25 cellular contexts compared by ENCODE assay signal in the genomic region with DNA sequence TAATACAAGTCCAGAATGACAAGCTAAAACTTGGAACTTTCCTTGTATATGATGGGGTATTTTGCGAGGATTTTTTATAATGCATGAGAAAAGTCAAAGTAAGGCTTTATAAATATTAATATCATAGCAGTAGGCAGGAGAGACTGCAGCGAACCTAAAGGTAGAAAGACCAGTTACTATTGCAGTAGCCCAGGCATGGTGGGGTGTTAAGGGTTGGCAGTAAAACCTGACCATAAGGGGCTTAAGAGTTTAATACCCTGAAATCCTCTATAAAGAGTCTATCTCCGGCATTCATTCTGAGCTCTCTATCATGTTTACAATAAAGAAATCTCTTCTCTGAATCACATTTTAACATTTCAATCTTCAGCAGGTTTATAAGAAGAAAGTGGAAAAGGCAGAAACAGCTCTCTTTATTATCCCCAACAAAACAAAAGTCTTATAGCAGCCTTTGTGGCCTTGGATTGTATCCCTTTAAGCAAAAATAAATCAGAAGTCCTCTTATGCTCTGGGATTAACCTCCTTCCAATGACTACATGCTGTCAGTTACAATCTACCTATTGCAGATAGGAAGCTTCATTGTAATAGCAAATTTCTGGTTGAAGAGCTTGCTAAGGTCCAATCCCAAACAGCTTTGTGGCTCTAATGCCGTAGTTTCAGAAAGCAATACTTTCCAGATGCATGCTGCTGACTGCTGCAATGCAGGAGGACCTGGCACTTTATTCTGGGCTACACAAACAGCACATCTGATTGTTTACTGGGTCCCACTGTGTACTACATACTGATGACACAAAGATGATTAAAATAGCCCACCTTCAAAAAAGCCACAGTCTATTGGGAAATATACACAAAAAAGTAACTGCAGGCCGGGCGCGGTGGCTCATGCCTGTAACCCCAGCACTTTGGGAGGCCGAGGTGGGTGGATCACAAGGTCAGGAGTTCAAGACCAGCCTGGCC. TPM values are rescaled to one million over a fixed set of nuclear protein-coding genes. Genes with fewer than 3 reads are reported as not detected.
A peak's percentile ranks its signal among the peaks of the same experiment; 100 is the strongest.
DNase-seq lines count a peak whose midpoint lies in the region; ATAC-seq and TF ChIP-seq lines count a peak whose summit lies in the region.
"Had no signal": no experiment of that assay in that cellular context is flagged by ENCODE, and none has a peak within 500 bp of the region (broad histone marks: within the 10 kb centered on the region; RNA-seq: fewer than 3 reads in every experiment).

No MANE protein-coding gene starts in this region.

- H3K4me3 ChIP-seq in cardiac muscle cell (no peak overlapping the region), neural progenitor cell (no peak overlapping the region)
- H3K4me3 ChIP-seq: breast epithelium, coronary artery, MG63 had no signal

- H3K36me3 Mint-ChIP-seq in neural progenitor cell, result peaks cover 2% of the 10 kb centered on the region
- peaks cover 2% of the 10 kb centered on the region for H3K36me3 Mint-ChIP-seq in activated CD8-positive, alpha-beta T cell treated with anti-CD3 and anti-CD28 coated beads for 36 hours (ENCODE audit: low read depth)
- H3K36me3 Mint-ChIP-seq: natural killer cell treated with Interleukin-12 subunit alpha and Interleukin-12 subunit beta and Interleukin-15 and Interleukin-18, amount 100 ng/mL, for 72 hours had no signal

- H2AFZ ChIP-seq in neural progenitor cell (replicated peaks), result no peak overlapping the region

- H3K4me2 ChIP-seq in neural progenitor cell, result peak overlapping the region; percentile 35
- H3K4me2 ChIP-seq: KMS-11 had no signal

- CTCF ChIA-PET in activated CD8-positive, alpha-beta T cell treated with anti-CD3 and anti-CD28 coated beads for 36 hours (lab: Charles Lee), result interaction anchor here (0.9 to 2.3 kb wide), 4 partner anchors 9 to 23 kb away, joined by 3 to 9 read pairs (median 4); no protein-coding TSS in a partner anchor

- H3K79me2 ChIP-seq in neural progenitor cell (ENCODE audit: low read depth), result peaks cover 93% of the 10 kb centered on the region

- H3K9me3 ChIP-seq in cardiac muscle cell (ENCODE audit: low read depth), result no peaks in the 10 kb centered on the region
- H3K9me3 ChIP-seq in neural progenitor cell (ENCODE audit: low read depth), result no peaks in the 10 kb centered on the region
- H3K9me3 ChIP-seq: breast epithelium, MG63 had no signal

- H3K9me3 Mint-ChIP-seq in neural progenitor cell, result no peaks in the 10 kb centered on the region
- no peaks in the 10 kb centered on the region for H3K9me3 Mint-ChIP-seq in activated CD8-positive, alpha-beta T cell treated with anti-CD3 and anti-CD28 coated beads for 36 hours
- H3K9me3 Mint-ChIP-seq: activated T-helper 17 cell treated with anti-CD3 and anti-CD28 coated beads, Interleukin-2, amount 50 U/mL, for 72 hours; natural killer cell treated with Interleukin-12 subunit alpha and Interleukin-12 subunit beta and Interleukin-15 and Interleukin-18, amount 100 ng/mL, for 72 hours; stimulated activated memory B cell treated with anti-CD40 and anti-IgM and Interleukin-4, amounts not matched to agents 10 μg/mL and 1 μg/mL and 100 μg/mL, for 72 hours had no signal

- TF ChIP-seq CTCF in cardiac muscle cell (IDR thresholded peaks at IDR 0.05; ENCODE audit: low read depth, low read length) (no peak), neural progenitor cell (IDR thresholded peaks at IDR 0.05) (no peak), GM13976 (IDR thresholded peaks at IDR 0.05; ENCODE audit: borderline replicate concordance, control extremely low read depth, extremely low read depth, insufficient read depth, missing control alignments) (no peak)
- no peak for TF ChIP-seq CTCF in activated CD8-positive, alpha-beta T cell treated with anti-CD3 and anti-CD28 coated beads for 36 hours (IDR thresholded peaks at IDR 0.05)

- peak overlapping the region; percentile 63 for H3K27ac Mint-ChIP-seq in neural progenitor cell
- no peak overlapping the region for H3K27ac Mint-ChIP-seq in activated CD8-positive, alpha-beta T cell treated with anti-CD3 and anti-CD28 coated beads for 36 hours
- H3K27ac Mint-ChIP-seq: activated T-helper 17 cell treated with anti-CD3 and anti-CD28 coated beads, Interleukin-2, amount 50 U/mL, for 72 hours; natural killer cell treated with Interleukin-12 subunit alpha and Interleukin-12 subunit beta and Interleukin-15 and Interleukin-18, amount 100 ng/mL, for 72 hours; stimulated activated memory B cell treated with anti-CD40 and anti-IgM and Interleukin-4, amounts not matched to agents 10 μg/mL and 1 μg/mL and 100 μg/mL, for 72 hours had no signal

- peaks cover 9% of the 10 kb centered on the region for H3K4me1 Mint-ChIP-seq in neural progenitor cell
- peaks cover 5% of the 10 kb centered on the region for H3K4me1 Mint-ChIP-seq in activated CD8-positive, alpha-beta T cell treated with anti-CD3 and anti-CD28 coated beads for 36 hours (ENCODE audit: low read depth)

- peaks cover 8% of the 10 kb centered on the region for H3F3A ChIP-seq in neural progenitor cell (ENCODE audit: low read depth)

- no peak overlapping the region for H3K9ac ChIP-seq in neural progenitor cell
- H3K9ac ChIP-seq: KMS-11 had no signal

- in situ Hi-C loops in GM13976 (cut with MboI; ENCODE audit: low sequenced_read_pairs, unreplicated experiment), result no loop called here

- no peaks in the 10 kb centered on the region for H3K36me3 ChIP-seq in cardiac muscle cell
- no peaks in the 10 kb centered on the region for H3K36me3 ChIP-seq in neural progenitor cell
- H3K36me3 ChIP-seq: breast epithelium, MG63 had no signal

- H3K4me1 ChIP-seq in cardiac muscle cell (ENCODE audit: low read depth) (no peaks in the 10 kb centered on the region), neural progenitor cell (peaks cover 12% of the 10 kb centered on the region)
- H3K4me1 ChIP-seq: breast epithelium, foreskin keratinocyte had no signal

- ATAC-seq in left cardiac atrium (no peak), HG02623 (IDR thresholded peaks at IDR 0.05; ENCODE audit: unreplicated experiment) (no peak)
- ATAC-seq in activated CD8-positive, alpha-beta T cell treated with anti-CD3 and anti-CD28 coated beads for 36 hours, result no peak
- ATAC-seq: activated T-helper 17 cell treated with anti-CD3 and anti-CD28 coated beads, Interleukin-2, amount 50 U/mL, for 72 hours; foreskin keratinocyte; natural killer cell treated with Interleukin-12 subunit alpha and Interleukin-12 subunit beta and Interleukin-15 and Interleukin-18, amount 100 ng/mL, for 72 hours; stimulated activated memory B cell treated with anti-CD40 and anti-IgM and Interleukin-4, amounts not matched to agents 10 μg/mL and 1 μg/mL and 100 μg/mL, for 72 hours had no signal

- H3K4me3 Mint-ChIP-seq in neural progenitor cell, result no peak overlapping the region
- no peak overlapping the region for H3K4me3 Mint-ChIP-seq in activated CD8-positive, alpha-beta T cell treated with anti-CD3 and anti-CD28 coated beads for 36 hours
- H3K4me3 Mint-ChIP-seq: activated T-helper 17 cell treated with anti-CD3 and anti-CD28 coated beads, Interleukin-2, amount 50 U/mL, for 72 hours; CD4-positive, alpha-beta memory T cell; natural killer cell treated with Interleukin-12 subunit alpha and Interleukin-12 subunit beta and Interleukin-15 and Interleukin-18, amount 100 ng/mL, for 72 hours; stimulated activated memory B cell treated with anti-CD40 and anti-IgM and Interleukin-4, amounts not matched to agents 10 μg/mL and 1 μg/mL and 100 μg/mL, for 72 hours had no signal

- intact Hi-C loops in left cardiac atrium (cut with DNase I), result no loop called here
- intact Hi-C loops in activated CD8-positive, alpha-beta T cell treated with anti-CD3 and anti-CD28 coated beads for 36 hours (cut with micrococcal nuclease), result no loop called here

- POLR2A ChIA-PET in activated CD8-positive, alpha-beta T cell treated with anti-CD3 and anti-CD28 coated beads for 36 hours (lab: Charles Lee), result no interaction called here

- DNase-seq in cardiac muscle cell (ENCODE audit: low read depth in 1 of 2, low spot score in 1 of 2) (no peak), left cardiac atrium (no peak), caudate nucleus (lab: John Stamatoyannopoulos, UW) (no peak), neural progenitor cell (ENCODE audit: low spot score) (no peak), iPS-NIHi7 (ENCODE audit: extremely low spot score) (no peak), GM13976 (ENCODE audit: low spot score) (no peak)
- no peak for DNase-seq in activated CD8-positive, alpha-beta T cell treated with anti-CD3 and anti-CD28 coated beads for 36 hours
- DNase-seq: activated naive CD4-positive, alpha-beta T cell treated with anti-CD3 and anti-CD28 coated beads, Interleukin-2, amount 50 U/mL, for 16 hours; amygdala; CD4-positive, alpha-beta memory T cell; effector memory CD4-positive, alpha-beta T cell; erythroblast; foreskin keratinocyte; H7; mammary epithelial cell; MG63; NCI-H2029; SHP77 treated with DMSO at 0.1 percent for 48 hours had no signal

- no peaks in the 10 kb centered on the region for H3K27me3 Mint-ChIP-seq in neural progenitor cell (ENCODE audit: insufficient read depth, low read depth)
- no peaks in the 10 kb centered on the region for H3K27me3 Mint-ChIP-seq in activated CD8-positive, alpha-beta T cell treated with anti-CD3 and anti-CD28 coated beads for 36 hours
- H3K27me3 Mint-ChIP-seq: activated T-helper 17 cell treated with anti-CD3 and anti-CD28 coated beads, Interleukin-2, amount 50 U/mL, for 72 hours; CD4-positive, alpha-beta memory T cell; natural killer cell treated with Interleukin-12 subunit alpha and Interleukin-12 subunit beta and Interleukin-15 and Interleukin-18, amount 100 ng/mL, for 72 hours; stimulated activated memory B cell treated with anti-CD40 and anti-IgM and Interleukin-4, amounts not matched to agents 10 μg/mL and 1 μg/mL and 100 μg/mL, for 72 hours had no signal

- no peaks in the 10 kb centered on the region for H3K27me3 ChIP-seq in cardiac muscle cell
- H3K27me3 ChIP-seq in neural progenitor cell, result no peaks in the 10 kb centered on the region
- H3K27me3 ChIP-seq: breast epithelium, foreskin keratinocyte, MG63 had no signal

- peaks cover 35% of the 10 kb centered on the region for H4K20me1 ChIP-seq in neural progenitor cell (ENCODE audit: low read depth)

- H3K27ac ChIP-seq in cardiac muscle cell (peak overlapping the region; percentile 6), caudate nucleus (ENCODE audit: low read depth, low read length) (peak overlapping the region; percentile 46), neural progenitor cell (peak overlapping the region; percentile 71)
- H3K27ac ChIP-seq: breast epithelium, coronary artery, foreskin keratinocyte, KMS-11 had no signal

RNA-seq across cellular contexts. Expression of a gene that starts 45.8 kb away (rescaled TPM):
- 27.4 and 58.5 TPM in 2 replicates for total RNA-seq in cardiac muscle cell
- 29.1 and 39.7 TPM in 2 replicates for polyA plus RNA-seq in cardiac muscle cell
- 10 to 100 TPM; 22.4 to 36.9 TPM for total RNA-seq in left cardiac atrium
- 19.7 and 24.4 TPM in 2 replicates for total RNA-seq in neural progenitor cell (ENCODE audit: low replicate concordance)
- 10 to 100 TPM; 18.7 to 24.1 TPM for total RNA-seq in activated CD8-positive, alpha-beta T cell treated with anti-CD3 and anti-CD28 coated beads for 36 hours

Comparison
In these comparisons a context has a peak if more than half of its experiments do, and no peak if none do; other contexts are left out.
1. H3K27ac ChIP-seq: peak in every context shown above with its lines; median percentile 71 in neural progenitor cell; 46 in caudate nucleus; 6 in cardiac muscle cell.